Comparison of ENCODE assay signal across 8 cellular contexts in the genomic region with DNA sequence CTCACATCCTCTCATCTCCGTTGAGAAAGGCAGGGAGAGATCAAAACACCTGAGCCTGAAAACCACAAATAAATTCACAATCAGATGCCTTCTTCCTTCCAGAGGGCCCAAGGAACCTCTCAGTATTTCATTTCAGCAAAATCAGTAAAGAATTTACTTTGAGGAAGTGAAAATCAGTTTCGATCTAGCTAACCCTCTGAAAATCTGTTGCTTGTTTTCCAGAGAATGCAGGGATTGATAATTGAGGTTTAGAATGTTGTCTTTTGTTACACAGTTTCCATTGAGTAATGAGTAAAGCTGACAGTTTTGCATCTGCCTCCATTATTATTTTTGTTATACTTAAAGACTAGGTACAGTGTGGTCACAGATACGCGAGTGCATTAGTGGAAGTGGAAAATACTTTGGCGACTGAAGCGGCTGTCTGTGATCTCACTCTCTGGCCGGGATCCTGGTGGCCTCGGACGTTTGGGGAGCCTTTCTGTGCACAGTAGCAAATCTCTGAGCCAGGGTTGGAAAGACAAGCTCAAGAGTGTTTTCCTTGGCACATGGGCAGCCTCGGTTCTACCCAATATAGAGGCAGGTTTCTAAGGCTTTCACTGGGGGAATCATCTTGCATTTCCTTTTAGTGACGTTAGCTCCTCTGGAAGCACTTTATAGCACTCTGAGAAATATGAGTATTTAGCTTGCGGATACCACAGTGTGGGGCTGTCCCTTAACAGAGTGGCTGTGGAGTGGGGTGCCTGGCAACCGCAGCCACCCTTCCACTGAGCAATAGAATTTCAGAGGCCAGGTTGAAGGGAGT. TPM values are rescaled to one million over a fixed set of nuclear protein-coding genes. Genes with fewer than 3 reads are reported as not detected.
DNase-seq lines count a peak whose midpoint lies in the region; ATAC-seq, FAIRE-seq and TF ChIP-seq lines count a peak whose summit lies in the region.

No MANE protein-coding gene starts in this region.

- H3K4me2 ChIP-seq in H1 (ENCODE audit: insufficient read depth in 1 of 2, low read depth in 2 of 2, low read length in 2 of 2) = no peak overlapping the region

- CTCF ChIA-PET in H1 (lab: Charles Lee; ENCODE audit: partially characterized antibody) = interaction anchor here (0.5 to 1.4 kb wide), 6 partner anchors 10 to 206 kb away, joined by 3 to 4 read pairs (median 3); partner anchors contain the start of gene ANGPTL2
- CTCF ChIA-PET in CD8-positive, alpha-beta memory T cell (lab: Charles Lee) = no interaction called here

- no peak overlapping the region for H2AFZ ChIP-seq in H1 (ENCODE audit: low read length)

- H2BK20ac ChIP-seq in H1 (ENCODE audit: low read length) = no peak overlapping the region

- H3K4me1 Mint-ChIP-seq in CD8-positive, alpha-beta memory T cell = peaks cover 5 to 16% (median 10%) of the 10 kb centered on the region in 3 donors

- H3K4me3 ChIP-seq in MG63 (no peak overlapping the region), H1 (ENCODE audit: extremely low read depth in 1 of 4, insufficient read depth in 2 of 4, low read depth in 3 of 4, low read length in 4 of 4) (no peak overlapping the region)
- H3K4me3 ChIP-seq in CD8-positive, alpha-beta memory T cell (ENCODE audit: low read length) = no peak overlapping the region

- 89% methylated on average over 13 of the region's 13 CpGs; no CpG with 5 or more reads in 1 of the 2 experiments for WGBS in H1 (ENCODE audit: extremely low coverage in 1 of 2, insufficient coverage in 1 of 2, insufficient read length in 1 of 2, insufficient replicate concordance in 2 of 2, low coverage in 1 of 2, low lambda C conversion rate in 2 of 2, missing lambda C conversion rate in 1 of 2), 2 experiments

- TF ChIP-seq CTCF in H1 (IDR thresholded peaks at IDR 0.05; ENCODE audit: control extremely low read depth in 1 of 3, insufficient read depth in 1 of 3, low read depth in 1 of 3, low read length in 3 of 3) = no peak

- no peak for TF ChIP-seq RAD21 in H1 (IDR thresholded peaks at IDR 0.05 in 1 of 2, conservative IDR thresholded peaks at IDR 0.05 in 1 of 2; ENCODE audit: low read depth in 2 of 2, low read length in 2 of 2)

- H3K27me3 Mint-ChIP-seq in CD8-positive, alpha-beta memory T cell = peaks cover 3 to 5% of the 10 kb centered on the region in 2 donors

- H2BK12ac ChIP-seq in H1 (ENCODE audit: low read depth, low read length) = no peak overlapping the region

- no peak overlapping the region for H3K23ac ChIP-seq in H1 (ENCODE audit: insufficient read length)

- H3K23me2 ChIP-seq in H1 (ENCODE audit: low read depth, low read length) = no peaks in the 10 kb centered on the region

- H2AK5ac ChIP-seq in H1 (ENCODE audit: low read depth, low read length) = no peak overlapping the region

- POLR2A ChIA-PET in H1 (lab: Charles Lee; ENCODE audit: partially characterized antibody) = interaction anchor here (1.0 kb wide), 1 partner anchor 9 kb away, joined by 3 read pairs; no protein-coding TSS in a partner anchor
- POLR2A ChIA-PET in CD8-positive, alpha-beta memory T cell (lab: Charles Lee) = no interaction called here

- no peak overlapping the region for H3K4ac ChIP-seq in H1 (replicated peaks; ENCODE audit: insufficient read length, low read depth, low read length)

- peak; percentile 80 for FAIRE-seq in GM18507 (lab: Jason Lieb, UNC)
- FAIRE-seq in H1 (lab: Jason Lieb, UNC) = no peak

- intact Hi-C loops in posterior vena cava (cut with DNase I) = no loop called here

- no peaks in the 10 kb centered on the region for H3K79me2 ChIP-seq in H1 (ENCODE audit: control insufficient read depth in 1 of 2, insufficient read depth in 2 of 2, low read length in 2 of 2)

- DNase-seq in GM18507 (ENCODE audit: extremely low spot score, insufficient read length, low read depth) (no peak), MG63 (peak; percentile 86), H1 (ENCODE audit: low read depth in 1 of 2, low spot score in 2 of 2) (peak in 1 of 2 experiments; percentile 33), posterior vena cava (ENCODE audit: low spot score) (peak; percentile 90), DMS153 (lab: John Stamatoyannopoulos, UW) (no peak), SHP77 (lab: John Stamatoyannopoulos, UW) (no peak)
- no peak for DNase-seq in CD8-positive, alpha-beta memory T cell

- peak overlapping the region in 2 of 7 donors; percentile 32 to 43 for H3K4me3 Mint-ChIP-seq in CD8-positive, alpha-beta memory T cell

- H3K18ac ChIP-seq in H1 (ENCODE audit: extremely low read depth, low read length) = no peak overlapping the region

- H3K27me3 ChIP-seq in MG63 (no peaks in the 10 kb centered on the region), H1 (replicated peaks in 1 of 4; ENCODE audit: control insufficient read depth in 3 of 4, extremely low read depth in 1 of 4, insufficient read depth in 3 of 4, low read length in 3 of 4) (no peaks in the 10 kb centered on the region)
- no peaks in the 10 kb centered on the region for H3K27me3 ChIP-seq in CD8-positive, alpha-beta memory T cell (ENCODE audit: insufficient read depth, low read length, poor library complexity, severe bottlenecking)

- no peak overlapping the region for H2BK5ac ChIP-seq in H1 (ENCODE audit: low read depth, low read length)

- H3K36me3 Mint-ChIP-seq in CD8-positive, alpha-beta memory T cell = no peaks in the 10 kb centered on the region

- H3K14ac ChIP-seq in H1 (ENCODE audit: insufficient read length) = no peak overlapping the region

- H3K36me3 ChIP-seq in MG63 (no peaks in the 10 kb centered on the region), H1 (ENCODE audit: control insufficient read depth in 2 of 4, insufficient read depth in 4 of 4, low read length in 3 of 4) (no peaks in the 10 kb centered on the region)
- no peaks in the 10 kb centered on the region for H3K36me3 ChIP-seq in CD8-positive, alpha-beta memory T cell (ENCODE audit: insufficient read depth, low read length)

- H3K79me1 ChIP-seq in H1 (ENCODE audit: low read depth, low read length) = no peaks in the 10 kb centered on the region

- H3K9ac ChIP-seq in H1 (replicated peaks in 1 of 4; ENCODE audit: extremely low read depth in 1 of 4, low read depth in 3 of 4, low read length in 3 of 4) = no peak overlapping the region

- H3K56ac ChIP-seq in H1 (replicated peaks; ENCODE audit: insufficient read length, low read depth, low read length) = no peak overlapping the region

- H2BK120ac ChIP-seq in H1 (replicated peaks; ENCODE audit: low read depth, low read length) = no peak overlapping the region

- peaks cover 3 to 8% (median 6%) of the 10 kb centered on the region in 4 experiments for H3K4me1 ChIP-seq in H1 (replicated peaks in 1 of 4; ENCODE audit: control insufficient read depth in 3 of 4, insufficient read depth in 4 of 4, low read length in 3 of 4)
- H3K4me1 ChIP-seq in CD8-positive, alpha-beta memory T cell (ENCODE audit: insufficient read depth, low read length) = no peaks in the 10 kb centered on the region

- H3K9me3 Mint-ChIP-seq in CD8-positive, alpha-beta memory T cell = no peaks in the 10 kb centered on the region

- no peak for TF ChIP-seq POLR2A in H1 (IDR thresholded peaks at IDR 0.05; ENCODE audit: control extremely low read depth in 1 of 2, low read depth in 2 of 2, low read length in 2 of 2)

- no peak for ATAC-seq in GM21367 (IDR thresholded peaks at IDR 0.05; ENCODE audit: unreplicated experiment)

- H4K8ac ChIP-seq in H1 (ENCODE audit: extremely low read depth, insufficient read depth, low read length) = no peak overlapping the region

- no peak for TF ChIP-seq EP300 in H1 (IDR thresholded peaks at IDR 0.05; ENCODE audit: borderline replicate concordance in 1 of 2, low read depth in 2 of 2, low read length in 2 of 2)

- no peak overlapping the region for H2BK15ac ChIP-seq in H1 (ENCODE audit: low read length)

- peak overlapping the region in 1 of 8 donors; percentile 50 for H3K27ac Mint-ChIP-seq in CD8-positive, alpha-beta memory T cell

- 0 out of 2 replicates have a peak overlapping the region, but pooled peaks have one; percentile 48 for H3K27ac ChIP-seq in H1 (ENCODE audit: low read depth, low read length)
- H3K27ac ChIP-seq in CD8-positive, alpha-beta memory T cell (ENCODE audit: low read depth, low read length) = no peak overlapping the region

- H3K9me3 ChIP-seq in MG63 = no peaks in the 10 kb centered on the region
- no peaks in the 10 kb centered on the region for H3K9me3 ChIP-seq in H1 (ENCODE audit: insufficient read depth in 2 of 2, low read depth in 1 of 2, low read length in 1 of 2)
- H3K9me3 ChIP-seq in CD8-positive, alpha-beta memory T cell (ENCODE audit: low read length) = no peaks in the 10 kb centered on the region

- peaks cover 0 to 1% of the 10 kb centered on the region in 2 experiments for H4K20me1 ChIP-seq in H1 (replicated peaks in 1 of 2; ENCODE audit: control insufficient read depth in 1 of 2, insufficient read depth in 2 of 2, low read length in 2 of 2)

- H4K5ac ChIP-seq in H1 (ENCODE audit: insufficient read length, low read depth, low read length) = no peak overlapping the region

- no peak overlapping the region for H4K91ac ChIP-seq in H1 (replicated peaks; ENCODE audit: insufficient read length, low read length)

TF ChIP-seq in H1, 55 proteins besides CTCF, POLR2A, EP300 and RAD21 (continues in another document):
- TF ChIP-seq SRF (IDR thresholded peaks at IDR 0.05; ENCODE audit: low read depth, low read length) (no peak), EZH2 (IDR thresholded peaks at IDR 0.05; ENCODE audit: low read depth, low read length, severe bottlenecking) (no peak), TEAD4 (IDR thresholded peaks at IDR 0.05; ENCODE audit: low read depth, low read length) (no peak)
- TF ChIP-seq, protein P1, sequence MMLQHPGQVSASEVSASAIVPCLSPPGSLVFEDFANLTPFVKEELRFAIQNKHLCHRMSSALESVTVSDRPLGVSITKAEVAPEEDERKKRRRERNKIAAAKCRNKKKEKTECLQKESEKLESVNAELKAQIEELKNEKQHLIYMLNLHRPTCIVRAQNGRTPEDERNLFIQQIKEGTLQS (IDR thresholded peaks at IDR 0.05; ENCODE audit: insufficient read depth, low read depth, low read length) = no peak

RNA-seq across cellular contexts. Expression of gene ANGPTL2, which starts 32.2 kb away (rescaled TPM):
- total RNA-seq in MG63 (2014; rRNA removed; shearing (Covaris generic); ENCODE audit: low replicate concordance) = 7.1 and 8.1 TPM in 2 replicates
- 10.6 and 10.7 TPM in 2 replicates for total RNA-seq in H1 (2021; fragmentation: NEBNext Ultra II Directional; extraction: Animal tissue kit (Norgen Biotek cat#: 25700))
- polyA plus RNA-seq in H1 (2011; rRNA removed) = 5.9 and 9.0 TPM in 2 replicates
- 6.6 TPM for polyA plus RNA-seq in H1 (2011; cell fraction: cytosol; rRNA removed)
- 9.4 TPM for polyA plus RNA-seq in H1 (2011; cell fraction: nucleus; rRNA removed)
- polyA plus RNA-seq in H1 (2012, experiment 1 of 2) = 8.3 to 10.8 TPM (median 9.8 TPM) in 4 replicates
- polyA plus RNA-seq in H1 (2012, experiment 2 of 2) = 8.0 TPM
- polyA plus RNA-seq in H1 (2013, experiment 1 of 2) = 13.4 TPM
- polyA plus RNA-seq in H1 (2013, experiment 2 of 2) = 17.1 TPM
- 6.5 and 10.3 TPM in 2 replicates for polyA minus RNA-seq in H1 (2011; rRNA and poly(A)+ RNA removed)
- 10.8 TPM for polyA minus RNA-seq in H1 (2011; cell fraction: cytosol; rRNA and poly(A)+ RNA removed)
- polyA minus RNA-seq in H1 (2011; cell fraction: nucleus; rRNA and poly(A)+ RNA removed) = 3.5 TPM
- total RNA-seq in posterior vena cava = 10 to 100 TPM; 45.7 to 55.9 TPM
- total RNA-seq in CD8-positive, alpha-beta memory T cell = not detected
- not detected for polyA plus RNA-seq in CD8-positive, alpha-beta memory T cell

Comparison
In these comparisons a context has a peak if more than half of its experiments do, and no peak if none do; other contexts are left out.
1. DNase-seq: peak in MG63 (single experiment) and posterior vena cava (single experiment); none in GM18507 (single experiment), DMS153 (single experiment), SHP77 (0 of 2) and CD8-positive, alpha-beta memory T cell (0 of 5).